Comparison of ENCODE assay signal across 17 cellular contexts in genomic region chr11:57399221-57399620, GRCh38. TPM values are rescaled to one million over a fixed set of nuclear protein-coding genes. Genes with fewer than 3 reads are reported as not detected.
DNase-seq lines count a peak whose midpoint lies in the region; ATAC-seq and TF ChIP-seq lines count a peak whose summit lies in the region.
"Had no signal": no experiment of that assay in that cellular context is flagged by ENCODE, and none has a peak within 500 bp of the region (broad histone marks: within the 10 kb centered on the region; RNA-seq: fewer than 3 reads in every experiment).

No MANE protein-coding gene starts in this region.

- POLR2A ChIA-PET in PC-3 (lab: Charles Lee; ENCODE audit: unreplicated experiment) = no interaction called here

- DNase-seq in HPDE6-E6E7 (ENCODE audit: extremely low spot score) (peak; percentile 49), PC-3 (peak; percentile 88), dermis blood vessel endothelial cell (peak; percentile 65), lung microvascular endothelial cell (ENCODE audit: low read depth in 2 of 2) (peak; percentile 43 to 58), mucosa of descending colon (no peak)
- DNase-seq: BE2C; CD4-positive, alpha-beta memory T cell; DMS79; KBM-7; NCI-H1417; NCI-H2029; NCI-H524 treated with DMSO at 0.1 percent for 48 hours had no signal

- BruUV-seq in PC-3 (replicated peaks; lab: Mats Ljungman, UMichigan) = no TSS peak

- H4K20me1 ChIP-seq in PC-3 (ENCODE audit: low read length) = no peaks in the 10 kb centered on the region

- no peak overlapping the region for H3K9ac ChIP-seq in PC-3 (ENCODE audit: low read length)

- peak overlapping the region; percentile 22 for H3K4me2 ChIP-seq in PC-3 (ENCODE audit: low read length)
- H3K4me2 ChIP-seq: GM23338 had no signal

- no peaks in the 10 kb centered on the region for H3F3A ChIP-seq in PC-3 (ENCODE audit: low read length, unreplicated experiment)

- H3K4me1 ChIP-seq in PC-3 (ENCODE audit: insufficient read depth, low read length) (peaks cover 35% of the 10 kb centered on the region), mucosa of descending colon (ENCODE audit: low read depth) (no peaks in the 10 kb centered on the region)
- H3K4me1 ChIP-seq: BE2C had no signal

- H3K27ac ChIP-seq in PC-3 (ENCODE audit: low read length) = peak overlapping the region; percentile 4; the same call in 1 of the 2 replicates

- TF ChIP-seq CTCF in PC-3 (conservative IDR thresholded peaks at IDR 0.05; ENCODE audit: low read depth, low read length) = no peak
- no peak for TF ChIP-seq CTCF in mucosa of descending colon (IDR thresholded peaks at IDR 0.05)

- H3K36me3 ChIP-seq in PC-3 (ENCODE audit: low read depth, low read length) (no peaks in the 10 kb centered on the region), mucosa of descending colon (ENCODE audit: low read depth) (no peaks in the 10 kb centered on the region)
- H3K36me3 ChIP-seq: BE2C had no signal

- no peaks in the 10 kb centered on the region for H3K79me2 ChIP-seq in PC-3 (ENCODE audit: low read length)

- no peak overlapping the region for H2AFZ ChIP-seq in PC-3 (ENCODE audit: low read length)
- H2AFZ ChIP-seq: GM23338 had no signal

- ATAC-seq in PC-3 (peak; percentile 89), mucosa of descending colon (no peak), GM18502 (IDR thresholded peaks at IDR 0.05; ENCODE audit: poor library complexity, unreplicated experiment) (no peak), HG03095 (IDR thresholded peaks at IDR 0.05; ENCODE audit: unreplicated experiment) (no peak)
- ATAC-seq: GM23338 had no signal

- intact Hi-C loops in PC-3 (cut with micrococcal nuclease) = no loop called here
- intact Hi-C loops in mucosa of descending colon (cut with DNase I, micrococcal nuclease) = no loop called here

- no peaks in the 10 kb centered on the region for H3K9me2 ChIP-seq in PC-3 (replicated peaks; ENCODE audit: low read length)

- H3K4me3 ChIP-seq in PC-3 (ENCODE audit: low read length) (no peak overlapping the region), mucosa of descending colon (no peak overlapping the region)
- H3K4me3 ChIP-seq: GM23338 had no signal

- H3K9me3 ChIP-seq in PC-3 (ENCODE audit: low read length) = no peaks in the 10 kb centered on the region
- no peaks in the 10 kb centered on the region for H3K9me3 ChIP-seq in mucosa of descending colon
- H3K9me3 ChIP-seq: BE2C had no signal

- CTCF ChIA-PET in PC-3 (lab: Charles Lee) = no interaction called here

- H3K27me3 ChIP-seq in PC-3 (ENCODE audit: low read length) = no peaks in the 10 kb centered on the region
- H3K27me3 ChIP-seq: BE2C had no signal

RNA-seq across cellular contexts. Expression of gene PRG2, which starts 8.8 kb away (rescaled TPM):
- total RNA-seq in PC-3 (2014; rRNA removed) = not detected in 2 replicates
- total RNA-seq in dermis blood vessel endothelial cell = 0.19 TPM in 1 of 2 replicates, not detected in the other
- total RNA-seq in lung microvascular endothelial cell = not detected in 2 replicates
- under 1 TPM in 1 of 3 donors, not detected in 2; 0.24 TPM for total RNA-seq in mucosa of descending colon
- total RNA-seq: GM23338, SK-MEL-5 had no signal

RNA-seq across cellular contexts. Expression of gene PRG3, which starts 18.3 kb away (rescaled TPM):
- total RNA-seq in PC-3 (2014; rRNA removed) = not detected in 2 replicates
- not detected in 2 replicates for total RNA-seq in dermis blood vessel endothelial cell
- not detected in 2 replicates for total RNA-seq in lung microvascular endothelial cell
- not detected for total RNA-seq in mucosa of descending colon
- total RNA-seq: CD4-positive, alpha-beta memory T cell; GM23338; OCI-LY7; SK-MEL-5 had no signal

RNA-seq across cellular contexts. Expression of gene SLC43A3, which starts 27.7 kb away (rescaled TPM):
- total RNA-seq in PC-3 (2014; rRNA removed) (31.3 and 35.0 TPM in 2 replicates), dermis blood vessel endothelial cell (57.7 and 101 TPM in 2 replicates), lung microvascular endothelial cell (19.4 and 38.7 TPM in 2 replicates), mucosa of descending colon (10 to 100 TPM in 2 of 3 donors, 1 to 10 TPM in 1; 6.3 to 24.4 (median 16.9) TPM)

Comparison
In these comparisons a context has a peak if more than half of its experiments do, and no peak if none do; other contexts are left out.
1. DNase-seq: peak in HPDE6-E6E7 (single experiment), PC-3 (single experiment), dermis blood vessel endothelial cell (single experiment) and lung microvascular endothelial cell (2 of 2); none in mucosa of descending colon (0 of 3).